ENCODE assay signal across 8 cellular contexts in the genomic region with DNA sequence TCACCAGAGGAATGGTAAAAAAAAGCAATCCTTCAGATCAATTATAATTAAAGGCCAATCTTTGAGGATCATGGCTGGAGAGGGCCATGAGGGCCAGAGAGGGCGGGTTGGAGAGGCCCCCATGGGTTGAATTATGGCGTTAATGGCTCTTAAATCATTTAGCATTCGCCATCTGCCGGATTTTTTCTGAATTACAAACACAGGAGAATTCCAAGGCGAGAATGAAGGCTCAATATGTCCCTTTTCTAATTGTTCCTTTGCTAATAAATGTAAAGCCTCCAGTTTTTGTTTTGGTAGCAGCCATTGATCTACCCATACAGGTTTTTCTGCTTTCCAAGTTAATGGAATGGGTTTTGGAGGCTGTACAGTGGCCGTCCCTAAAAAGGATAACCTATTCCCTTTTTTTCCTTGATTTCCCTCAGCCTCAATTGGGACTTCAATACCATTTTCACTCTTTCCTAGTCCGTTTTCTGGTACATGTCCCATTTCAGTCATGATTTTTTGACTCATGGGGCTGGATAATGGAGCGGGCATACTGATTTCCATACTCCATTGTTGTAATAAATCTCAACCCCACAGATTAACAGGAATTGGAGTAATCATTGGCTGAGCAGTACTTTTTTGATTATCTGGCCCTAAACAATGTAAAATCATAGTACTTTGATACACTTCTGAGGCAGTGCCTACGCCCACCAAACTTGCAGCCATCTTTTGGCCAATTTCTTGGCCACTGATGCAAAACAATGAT. TPM values are rescaled to one million over a fixed set of nuclear protein-coding genes. Genes with fewer than 3 reads are reported as not detected.
A peak's percentile ranks its signal among the peaks of the same experiment; 100 is the strongest.
DNase-seq lines count a peak whose midpoint lies in the region; ATAC-seq and TF ChIP-seq lines count a peak whose summit lies in the region.

No MANE protein-coding gene starts in this region.

- H3K9me3 ChIP-seq in testis = no peaks in the 10 kb centered on the region

- ATAC-seq in HG02678 (IDR thresholded peaks at IDR 0.05; ENCODE audit: unreplicated experiment) (no peak), HG03280 (IDR thresholded peaks at IDR 0.05; ENCODE audit: unreplicated experiment) (no peak)

- peaks cover 26% of the 10 kb centered on the region for H3K4me1 ChIP-seq in testis

- peak; percentile 45 to 63 (median 54) for TF ChIP-seq CTCF in testis (IDR thresholded peaks at IDR 0.05)

- intact Hi-C loops in testis (cut with DNase I; ENCODE audit: low total_unique reads) = no loop called here

- 47 to 67% methylated on average over 9 of the region's 9 CpGs for WGBS in testis, 2 donors

- H3K27me3 ChIP-seq in testis = no peaks in the 10 kb centered on the region

- TF ChIP-seq POLR2A in testis (IDR thresholded peaks at IDR 0.05) = no peak

- peak; percentile 15 for DNase-seq in SIG-M5 treated with dmso at 0.1 percent for 504 hours (lab: John Stamatoyannopoulos, UW; ENCODE audit: unreplicated experiment)
- DNase-seq in SIG-M5 (lab: John Stamatoyannopoulos, UW) = no peak
- peak; percentile 42 for DNase-seq in NCI-H2227 (lab: John Stamatoyannopoulos, UW; ENCODE audit: unreplicated experiment)
- peak; percentile 11 for DNase-seq in epidermal melanocyte (ENCODE audit: insufficient read length, low spot score)
- no peak for DNase-seq in testis
- DNase-seq in NK-92 treated with Interleukin-12 subunit alpha and Interleukin-12 subunit beta, amount 100 ng/mL, for 24 hours (lab: John Stamatoyannopoulos, UW) = no peak

- H3K4me3 ChIP-seq in testis = no peak overlapping the region

- H3K27ac ChIP-seq in testis = no peak overlapping the region

- H3K36me3 ChIP-seq in testis (ENCODE audit: low read depth, missing control alignments) = no peaks in the 10 kb centered on the region

RNA-seq across cellular contexts. Expression of a gene that starts 6.7 kb away (rescaled TPM):
- total RNA-seq in testis = 100 to 1,000 TPM; 108 to 127 TPM
- polyA plus RNA-seq in testis (ENCODE audit: insufficient read depth, low read depth, low replicate concordance) = 80.4 TPM

RNA-seq across cellular contexts. Expression of a gene that starts 11.7 kb away (rescaled TPM):
- 10 to 100 TPM; 41.1 to 59.8 TPM for total RNA-seq in testis
- polyA plus RNA-seq in testis (ENCODE audit: insufficient read depth, low read depth, low replicate concordance) = 37.8 TPM

RNA-seq across cellular contexts. Expression of a gene that starts 20.1 kb away (rescaled TPM):
- under 1 TPM in 1 of 2 donors, not detected in 1; 0.68 TPM for total RNA-seq in testis
- 0.41 TPM for polyA plus RNA-seq in testis (ENCODE audit: insufficient read depth, low read depth, low replicate concordance)

RNA-seq across cellular contexts. Expression of a gene that starts 23.3 kb away (rescaled TPM):
- total RNA-seq in testis = 100 to 1,000 TPM in 1 of 2 donors, 10 to 100 TPM in 1; 95.1 to 103 TPM
- 69.1 TPM for polyA plus RNA-seq in testis (ENCODE audit: insufficient read depth, low read depth, low replicate concordance)

RNA-seq across cellular contexts. Expression of a gene that starts 26.4 kb away (rescaled TPM):
- not detected for total RNA-seq in testis
- 2.0 TPM for polyA plus RNA-seq in testis (ENCODE audit: insufficient read depth, low read depth, low replicate concordance)

Comparison
In these comparisons a context has a peak if more than half of its experiments do, and no peak if none do; other contexts are left out.
1. DNase-seq: peak in SIG-M5 treated with dmso at 0.1 percent for 504 hours (single experiment), NCI-H2227 (single experiment) and epidermal melanocyte (single experiment); none in SIG-M5 (single experiment), testis (single experiment) and NK-92 treated with Interleukin-12 subunit alpha and Interleukin-12 subunit beta, amount 100 ng/mL, for 24 hours (single experiment).